In genomic region chr6:73518100-73518981, GRCh38 we compare ENCODE assay signal across 7 cellular contexts. TPM values are rescaled to one million over a fixed set of nuclear protein-coding genes. Genes with fewer than 3 reads are reported as not detected.
DNase-seq lines count a peak whose midpoint lies in the region; ATAC-seq, FAIRE-seq and TF ChIP-seq lines count a peak whose summit lies in the region.
"Not testable (repeated sequence)": the region's sequence is repeated elsewhere in the genome, so short reads cannot be mapped to it uniquely, and the experiment has no call there.

No MANE protein-coding gene starts in this region.

- H3K4me2 ChIP-seq in K562 (ENCODE audit: insufficient read depth, low read length) (peak overlapping the region; percentile 92), parathyroid adenoma (ENCODE audit: low read length) (peak overlapping the region; percentile 81)

- H3K27ac ChIP-seq in K562 (ENCODE audit: extremely low read depth, low read depth, low read length), result peak overlapping the region; percentile 54; the same call in 2 of the 3 replicates
- peak overlapping the region; percentile 36 to 100 (median 100) for H3K27ac ChIP-seq in esophagus squamous epithelium
- peak overlapping the region in 1 of 2 donors; percentile 64 for H3K27ac ChIP-seq in liver (ENCODE audit: low read depth in 1 of 2, low read length in 2 of 2)
- peak overlapping the region; percentile 97 for H3K27ac ChIP-seq in parathyroid adenoma

- H3K4me3 Mint-ChIP-seq in activated CD4-positive, alpha-beta T cell treated with anti-CD3 and anti-CD28 coated beads, Interleukin-2, amount 10 ng/mL, durations not matched to agents 24 days and 14 days, result peak overlapping the region; percentile 97

- peaks cover 55% of the 10 kb centered on the region for H3K36me3 ChIP-seq in K562 (ENCODE audit: control insufficient read depth, insufficient read depth, low read length)
- H3K36me3 ChIP-seq in esophagus squamous epithelium, result peaks cover 9 to 66% (median 27%) of the 10 kb centered on the region in 3 donors
- H3K36me3 ChIP-seq in liver (ENCODE audit: control insufficient read depth in 4 of 4, insufficient read depth in 3 of 4, low read depth in 1 of 4, low read length in 3 of 4), result peaks cover 8 to 41% (median 32%) of the 10 kb centered on the region in 4 donors
- H3K36me3 ChIP-seq in parathyroid adenoma (ENCODE audit: control insufficient read depth, insufficient read depth, low read length), result not testable (repeated sequence)

- not testable (repeated sequence) for DNase-seq in GM12864 (ENCODE audit: low read depth); activated CD4-positive, alpha-beta T cell treated with anti-CD3 and anti-CD28 coated beads, Interleukin-2, amount 10 ng/mL, durations not matched to agents 24 days and 14 days; K562 (ENCODE audit: extremely low read depth in 1 of 4, low spot score in 3 of 4); esophagus squamous epithelium (lab: John Stamatoyannopoulos, UW)
- DNase-seq in NCI-H2029 treated with DMSO at 0.1 percent for 48 hours (lab: John Stamatoyannopoulos, UW), result peak; percentile 35

- H3K79me2 ChIP-seq in K562 (ENCODE audit: control insufficient read depth, insufficient read depth, low read length), result peaks cover 66% of the 10 kb centered on the region
- not testable (repeated sequence) for H3K79me2 ChIP-seq in parathyroid adenoma

- CTCF ChIA-PET in K562 (lab: Yijun Ruan, JAX; ENCODE audit: low intra/inter-chr PET ratio), result not testable (repeated sequence)

- not testable (repeated sequence) for ATAC-seq in K562

- not testable (repeated sequence) for TF ChIP-seq EP300 in K562 (IDR thresholded peaks at IDR 0.05; ENCODE audit: low read length)

- peaks cover 51% of the 10 kb centered on the region for H3K4me1 Mint-ChIP-seq in activated CD4-positive, alpha-beta T cell treated with anti-CD3 and anti-CD28 coated beads, Interleukin-2, amount 10 ng/mL, durations not matched to agents 24 days and 14 days

- not testable (repeated sequence) for H3K9me3 ChIP-seq in K562 (replicated peaks; ENCODE audit: control insufficient read depth, insufficient read depth, low read depth, low read length); esophagus squamous epithelium; liver (ENCODE audit: control insufficient read depth in 4 of 4, low read length in 3 of 4); parathyroid adenoma (ENCODE audit: control insufficient read depth, low read length)

- intact Hi-C loops in activated CD4-positive, alpha-beta T cell treated with anti-CD3 and anti-CD28 coated beads, Interleukin-2, amount 10 ng/mL, durations not matched to agents 24 days and 14 days (cut with micrococcal nuclease); K562 (cut with micrococcal nuclease); esophagus squamous epithelium (cut with DNase I): not testable (repeated sequence)

- BruUV-seq in K562 (replicated peaks; lab: Mats Ljungman, UMichigan), result not testable (repeated sequence)

- not testable (repeated sequence) for TF ChIP-seq CTCF in GM12864 (IDR thresholded peaks at IDR 0.05; ENCODE audit: low read depth, low read length, missing control alignments); K562 (IDR thresholded peaks at IDR 0.05 in 2 of 3, conservative IDR thresholded peaks at IDR 0.05 in 1 of 3; ENCODE audit: insufficient read depth in 2 of 3, low read depth in 1 of 3, low read length in 3 of 3); esophagus squamous epithelium (IDR thresholded peaks at IDR 0.05); liver (IDR thresholded peaks at IDR 0.05; ENCODE audit: low read depth, low read length, missing input control); parathyroid adenoma (IDR thresholded peaks at IDR 0.05)

- peak overlapping the region; percentile 100 for H3K27ac Mint-ChIP-seq in activated CD4-positive, alpha-beta T cell treated with anti-CD3 and anti-CD28 coated beads, Interleukin-2, amount 10 ng/mL, durations not matched to agents 24 days and 14 days

- peak overlapping the region; percentile 88 to 99; a peak in 3 of 4 replicates for H3K9ac ChIP-seq in K562 (ENCODE audit: insufficient read depth in 1 of 2, low read depth in 2 of 2, low read length in 2 of 2)
- not testable (repeated sequence) for H3K9ac ChIP-seq in liver (ENCODE audit: low read depth in 1 of 2, low read length in 2 of 2); parathyroid adenoma

- not testable (repeated sequence) for H2AFZ ChIP-seq in K562 (ENCODE audit: low read depth, low read length); parathyroid adenoma

- H3K36me3 Mint-ChIP-seq in activated CD4-positive, alpha-beta T cell treated with anti-CD3 and anti-CD28 coated beads, Interleukin-2, amount 10 ng/mL, durations not matched to agents 24 days and 14 days (ENCODE audit: low read depth), result peaks cover 66% of the 10 kb centered on the region

- H3K9me3 Mint-ChIP-seq in activated CD4-positive, alpha-beta T cell treated with anti-CD3 and anti-CD28 coated beads, Interleukin-2, amount 10 ng/mL, durations not matched to agents 24 days and 14 days, result not testable (repeated sequence)

- peak overlapping the region; percentile 84 for H3K4me3 ChIP-seq in GM12864 (ENCODE audit: low read depth, low read length)
- H3K4me3 ChIP-seq in K562, result peak overlapping the region; percentile 80
- H3K4me3 ChIP-seq in esophagus squamous epithelium, result peak overlapping the region in 3 of 4 donors; percentile 78 to 92 (median 86)
- H3K4me3 ChIP-seq in liver (ENCODE audit: low read depth in 1 of 3, low read length in 3 of 3), result peak overlapping the region in 2 of 3 donors; percentile 49 to 84
- peak overlapping the region; percentile 100 for H3K4me3 ChIP-seq in parathyroid adenoma (ENCODE audit: low read depth, low read length)

- peak; percentile 63; the same call in 1 of the 2 replicates for TF ChIP-seq POLR2A in K562 (conservative IDR thresholded peaks at IDR 0.05)
- TF ChIP-seq POLR2A in esophagus squamous epithelium (IDR thresholded peaks at IDR 0.05), result not testable (repeated sequence)

- H3K4me1 ChIP-seq in K562 (replicated peaks in 1 of 2; ENCODE audit: control insufficient read depth in 2 of 2, insufficient read depth in 2 of 2, low read length in 2 of 2), result not testable (repeated sequence)
- H3K4me1 ChIP-seq in esophagus squamous epithelium, result peaks cover 8 to 73% (median 46%) of the 10 kb centered on the region in 3 donors
- peaks cover 3 to 43% (median 22%) of the 10 kb centered on the region in 4 donors for H3K4me1 ChIP-seq in liver (ENCODE audit: control insufficient read depth in 4 of 4, insufficient read depth in 4 of 4, low read length in 3 of 4)
- H3K4me1 ChIP-seq in parathyroid adenoma, result peaks cover 29% of the 10 kb centered on the region

- not testable (repeated sequence) for FAIRE-seq in K562 (lab: Jason Lieb, UNC)

- in situ Hi-C loops in K562 (cut with MboI), result not testable (repeated sequence)

- H4K20me1 ChIP-seq in K562 (replicated peaks; ENCODE audit: control insufficient read depth, insufficient read depth, low read length), result peaks cover 38% of the 10 kb centered on the region

- not testable (repeated sequence) for H3K27me3 ChIP-seq in K562 (ENCODE audit: control insufficient read depth in 2 of 2, insufficient read depth in 2 of 2, low read length in 2 of 2); esophagus squamous epithelium; liver (ENCODE audit: control insufficient read depth in 4 of 4, insufficient read depth in 4 of 4, low read length in 3 of 4); parathyroid adenoma (ENCODE audit: control insufficient read depth, insufficient read depth, low read length)

- not testable (repeated sequence) for H3K27me3 Mint-ChIP-seq in activated CD4-positive, alpha-beta T cell treated with anti-CD3 and anti-CD28 coated beads, Interleukin-2, amount 10 ng/mL, durations not matched to agents 24 days and 14 days

- 4% methylated on average over 10 of the region's 19 CpGs for WGBS in K562 (ENCODE audit: insufficient coverage, low coverage, missing lambda C conversion rate)
- 8 to 20% methylated on average over 14 to 18 of the region's 19 CpGs for WGBS in esophagus squamous epithelium, 2 donors
- WGBS in liver, result 18% methylated on average over 16 of the region's 19 CpGs

- POLR2A ChIA-PET in K562 (lab: Yijun Ruan, JAX), result interaction anchor here (0.6 to 5.2 kb wide), 8 partner anchors 37 to 145 kb away, joined by 3 to 91 read pairs (median 4); partner anchors contain the start of genes MTO1 and SLC17A5

- not testable (repeated sequence) for H3K9me1 ChIP-seq in K562 (ENCODE audit: control insufficient read depth, insufficient read depth, low read length)

- not testable (repeated sequence) for TF ChIP-seq RAD21 in K562 (CRISPR knock-in tag; conservative IDR thresholded peaks at IDR 0.05 in 1 of 2, IDR thresholded peaks at IDR 0.05 in 1 of 2); liver (IDR thresholded peaks at IDR 0.05)

RNA-seq across cellular contexts. Expression of gene EEF1A1, which starts 2.5 kb away (rescaled TPM):
- 9,514 and 9,634 TPM in 2 replicates for total RNA-seq in activated CD4-positive, alpha-beta T cell treated with anti-CD3 and anti-CD28 coated beads, Interleukin-2, amount 10 ng/mL, durations not matched to agents 24 days and 14 days
- total RNA-seq in K562 (2011; cell fraction: chromatin; rRNA removed; ENCODE audit: low replicate concordance), result 1,932 and 2,326 TPM in 2 replicates
- total RNA-seq in K562 (2011; cell fraction: nucleolus; rRNA removed), result 1,765 and 1,966 TPM in 2 replicates
- 2,955 and 4,950 TPM in 2 replicates for total RNA-seq in K562 (2011; cell fraction: nucleoplasm; rRNA removed)
- total RNA-seq in K562 (2014; rRNA removed), result 8,400 and 9,577 TPM in 2 replicates
- total RNA-seq in K562 (2014; rRNA removed; fragmentation: Illumina TruSeq; extraction: Trizol), result 12,995 and 14,391 TPM in 2 replicates
- 12,931 and 13,052 TPM in 2 replicates for total RNA-seq in K562 (2015; rRNA removed; fragmentation: Illumina TruSeq; extraction: Trizol)
- 11,082 and 11,449 TPM in 2 replicates for total RNA-seq in K562 (2021)
- polyA plus RNA-seq in K562 (2011; rRNA removed), result 17,323 and 19,925 TPM in 2 replicates
- 8,489 and 17,996 TPM in 2 replicates for polyA plus RNA-seq in K562 (2011; cell fraction: cytosol; rRNA removed)
- polyA plus RNA-seq in K562 (2011; cell fraction: nucleus; rRNA removed), result 2,973 and 6,796 TPM in 2 replicates
- 12,775 and 16,724 TPM in 2 replicates for polyA plus RNA-seq in K562 (2012)
- polyA plus RNA-seq in K562 (2014; fragmentation: Illumina TruSeq; extraction: Trizol), result 11,237 and 11,368 TPM in 2 replicates
- 1,000 to 10,000 TPM; 6,453 to 7,909 TPM for polyA plus RNA-seq in K562 (2014; fragmentation: Nextera tagmentation; extraction: Ambion mirVana)
- 9,792 and 9,810 TPM in 2 replicates for polyA plus RNA-seq in K562 (2014; rRNA removed)
- 13,120 and 13,707 TPM in 2 replicates for polyA minus RNA-seq in K562 (2011; rRNA and poly(A)+ RNA removed)
- polyA minus RNA-seq in K562 (2011; cell fraction: cytosol; rRNA and poly(A)+ RNA removed), result 5,589 and 5,926 TPM in 2 replicates
- 792 and 2,209 TPM in 2 replicates for polyA minus RNA-seq in K562 (2011; cell fraction: nucleus; rRNA and poly(A)+ RNA removed)
- total RNA-seq in esophagus squamous epithelium, result over 10,000 TPM in 1 of 4 donors, 1,000 to 10,000 TPM in 3; 4,136 to 11,610 (median 7,059) TPM
- 1,000 to 10,000 TPM; 4,078 to 7,379 TPM for total RNA-seq in liver
- polyA plus RNA-seq in liver, result 1,000 to 10,000 TPM; 1,383 to 2,991 TPM

RNA-seq across cellular contexts. Expression of gene MTO1, which starts 56.8 kb away (rescaled TPM):
- total RNA-seq in activated CD4-positive, alpha-beta T cell treated with anti-CD3 and anti-CD28 coated beads, Interleukin-2, amount 10 ng/mL, durations not matched to agents 24 days and 14 days, result 35.5 and 35.7 TPM in 2 replicates
- 88.8 and 98.3 TPM in 2 replicates for total RNA-seq in K562 (2011; cell fraction: chromatin; rRNA removed; ENCODE audit: low replicate concordance)
- total RNA-seq in K562 (2011; cell fraction: nucleolus; rRNA removed), result 52.0 and 54.5 TPM in 2 replicates
- total RNA-seq in K562 (2011; cell fraction: nucleoplasm; rRNA removed), result 62.1 and 66.7 TPM in 2 replicates
- total RNA-seq in K562 (2014; rRNA removed), result 49.5 and 49.8 TPM in 2 replicates
- 62.3 and 67.2 TPM in 2 replicates for total RNA-seq in K562 (2014; rRNA removed; fragmentation: Illumina TruSeq; extraction: Trizol)
- total RNA-seq in K562 (2015; rRNA removed; fragmentation: Illumina TruSeq; extraction: Trizol), result 55.2 and 60.1 TPM in 2 replicates
- 42.3 and 53.7 TPM in 2 replicates for total RNA-seq in K562 (2021)
- 50.0 and 50.6 TPM in 2 replicates for polyA plus RNA-seq in K562 (2011; rRNA removed)
- 30.6 and 33.3 TPM in 2 replicates for polyA plus RNA-seq in K562 (2011; cell fraction: cytosol; rRNA removed)
- 118 and 132 TPM in 2 replicates for polyA plus RNA-seq in K562 (2011; cell fraction: nucleus; rRNA removed)
- 28.5 and 60.9 TPM in 2 replicates for polyA plus RNA-seq in K562 (2012)
- polyA plus RNA-seq in K562 (2014; fragmentation: Illumina TruSeq; extraction: Trizol), result 48.6 and 49.3 TPM in 2 replicates
- 10 to 100 TPM; 33.4 to 55.1 TPM for polyA plus RNA-seq in K562 (2014; fragmentation: Nextera tagmentation; extraction: Ambion mirVana)
- polyA plus RNA-seq in K562 (2014; rRNA removed), result 38.3 and 48.3 TPM in 2 replicates
- polyA minus RNA-seq in K562 (2011; rRNA and poly(A)+ RNA removed), result 71.5 and 81.2 TPM in 2 replicates
- 24.5 and 28.9 TPM in 2 replicates for polyA minus RNA-seq in K562 (2011; cell fraction: cytosol; rRNA and poly(A)+ RNA removed)
- polyA minus RNA-seq in K562 (2011; cell fraction: nucleus; rRNA and poly(A)+ RNA removed), result 49.5 and 72.3 TPM in 2 replicates
- total RNA-seq in esophagus squamous epithelium, result 10 to 100 TPM; 19.5 to 27.8 (median 24.3) TPM
- 10 to 100 TPM; 22.9 to 64.4 TPM for total RNA-seq in liver
- 10 to 100 TPM; 12.9 to 18.2 TPM for polyA plus RNA-seq in liver
